12 cellular contexts compared by ENCODE assay signal in genomic region chr13:99464441-99464949, GRCh38. TPM values are rescaled to one million over a fixed set of nuclear protein-coding genes. Genes with fewer than 3 reads are reported as not detected.
A peak's percentile ranks its signal among the peaks of the same experiment; 100 is the strongest.
DNase-seq lines count a peak whose midpoint lies in the region; ATAC-seq, FAIRE-seq and TF ChIP-seq lines count a peak whose summit lies in the region.
"Had no signal": no experiment of that assay in that cellular context is flagged by ENCODE, and none has a peak within 500 bp of the region (broad histone marks: within the 10 kb centered on the region; RNA-seq: fewer than 3 reads in every experiment).

No MANE protein-coding gene starts in this region.

- H3K4me1 Mint-ChIP-seq in activated T-helper 2 cell treated with anti-CD3 and anti-CD28 coated beads, Interferon-gamma antibody, Interleukin-2, Interleukin-4, amounts not matched to agents 10 μg/mL and 5 μg/mL and 100 μg/mL, durations not matched to agents 14 hours and 24 hours and 36 hours (ENCODE audit: low read depth) = peaks cover 29% of the 10 kb centered on the region

- ATAC-seq in lower lobe of right lung (no peak), GM21381 (IDR thresholded peaks at IDR 0.05; ENCODE audit: unreplicated experiment) (no peak)
- ATAC-seq: upper lobe of right lung had no signal

- no peaks in the 10 kb centered on the region for H3K36me3 Mint-ChIP-seq in activated T-helper 2 cell treated with anti-CD3 and anti-CD28 coated beads, Interferon-gamma antibody, Interleukin-2, Interleukin-4, amounts not matched to agents 10 μg/mL and 5 μg/mL and 100 μg/mL, durations not matched to agents 14 hours and 24 hours and 36 hours (ENCODE audit: low read depth)

- peak overlapping the region; percentile 87 for H3K27ac Mint-ChIP-seq in activated T-helper 2 cell treated with anti-CD3 and anti-CD28 coated beads, Interferon-gamma antibody, Interleukin-2, Interleukin-4, amounts not matched to agents 10 μg/mL and 5 μg/mL and 100 μg/mL, durations not matched to agents 14 hours and 24 hours and 36 hours

- peaks cover 8% of the 10 kb centered on the region for H3K27me3 Mint-ChIP-seq in activated T-helper 2 cell treated with anti-CD3 and anti-CD28 coated beads, Interferon-gamma antibody, Interleukin-2, Interleukin-4, amounts not matched to agents 10 μg/mL and 5 μg/mL and 100 μg/mL, durations not matched to agents 14 hours and 24 hours and 36 hours (ENCODE audit: low read depth)

- TF ChIP-seq POLR2A in GM12892 (IDR thresholded peaks at IDR 0.05; ENCODE audit: low read depth, low read length) (no peak), tibial nerve (IDR thresholded peaks at IDR 0.05) (no peak)

- H3K36me3 ChIP-seq in lower lobe of right lung = no peaks in the 10 kb centered on the region
- peaks cover 0 to 2% (median 0%) of the 10 kb centered on the region in 3 donors for H3K36me3 ChIP-seq in tibial nerve
- H3K36me3 ChIP-seq: upper lobe of right lung had no signal

- 42 to 49% methylated on average over 9 of the region's 9 CpGs for WGBS in tibial nerve, 2 donors

- H3K27me3 ChIP-seq in lower lobe of right lung (ENCODE audit: low read depth) (no peaks in the 10 kb centered on the region), tibial nerve (no peaks in the 10 kb centered on the region)
- H3K27me3 ChIP-seq: upper lobe of right lung had no signal

- intact Hi-C loops in activated T-helper 2 cell treated with anti-CD3 and anti-CD28 coated beads, Interferon-gamma antibody, Interleukin-2, Interleukin-4, amounts not matched to agents 10 μg/mL and 5 μg/mL and 100 μg/mL, durations not matched to agents 14 hours and 24 hours and 36 hours (cut with micrococcal nuclease) = loop anchor here (2.0 kb wide), 1 partner anchor 32 kb away; no protein-coding TSS in a partner anchor
- intact Hi-C loops in lower lobe of right lung (cut with DNase I) = no loop called here

- DNase-seq in AML-193 (lab: John Stamatoyannopoulos, UW) (peak; percentile 50 to 69), GM12892 (ENCODE audit: insufficient read length) (no peak), lower lobe of right lung (no peak), nucleus accumbens (lab: John Stamatoyannopoulos, UW) (no peak), tibial nerve (ENCODE audit: low spot score in 2 of 2) (no peak), HT-29 (ENCODE audit: low spot score) (no peak)
- no peak for DNase-seq in activated T-helper 2 cell treated with anti-CD3 and anti-CD28 coated beads, Interferon-gamma antibody, Interleukin-2, Interleukin-4, amounts not matched to agents 10 μg/mL and 5 μg/mL and 100 μg/mL, durations not matched to agents 14 hours and 24 hours and 36 hours (ENCODE audit: low spot score)
- DNase-seq: NCI-H526 treated with DMSO at 0.1 percent for 48 hours; stimulated activated CD4-positive, alpha-beta T cell treated with anti-CD3 and anti-CD28 coated beads, Interleukin-4, amount 100 ng/mL, for 1 hour; upper lobe of right lung had no signal

- H3K27ac ChIP-seq in lower lobe of right lung (peak overlapping the region; percentile 34), tibial nerve (no peak overlapping the region)
- H3K27ac ChIP-seq: KMS-11, upper lobe of right lung had no signal

- H3K9me3 Mint-ChIP-seq in activated T-helper 2 cell treated with anti-CD3 and anti-CD28 coated beads, Interferon-gamma antibody, Interleukin-2, Interleukin-4, amounts not matched to agents 10 μg/mL and 5 μg/mL and 100 μg/mL, durations not matched to agents 14 hours and 24 hours and 36 hours = no peaks in the 10 kb centered on the region

- no peak for TF ChIP-seq CTCF in lower lobe of right lung (IDR thresholded peaks at IDR 0.05)
- no peak for TF ChIP-seq CTCF in tibial nerve (IDR thresholded peaks at IDR 0.05)

- TF ChIP-seq EP300 in tibial nerve (IDR thresholded peaks at IDR 0.05) = no peak

- no peak overlapping the region for H3K4me3 ChIP-seq in lower lobe of right lung
- no peak overlapping the region for H3K4me3 ChIP-seq in tibial nerve
- H3K4me3 ChIP-seq: upper lobe of right lung had no signal

- FAIRE-seq in GM12892 (lab: Jason Lieb, UNC) = peak; percentile 57

- H3K4me3 Mint-ChIP-seq in activated T-helper 2 cell treated with anti-CD3 and anti-CD28 coated beads, Interferon-gamma antibody, Interleukin-2, Interleukin-4, amounts not matched to agents 10 μg/mL and 5 μg/mL and 100 μg/mL, durations not matched to agents 14 hours and 24 hours and 36 hours (ENCODE audit: low read depth) = peak overlapping the region; percentile 21

- H3K4me1 ChIP-seq in lower lobe of right lung (peaks cover 11% of the 10 kb centered on the region), tibial nerve (no peaks in the 10 kb centered on the region)
- H3K4me1 ChIP-seq: upper lobe of right lung had no signal

- H3K9me3 ChIP-seq in lower lobe of right lung (no peaks in the 10 kb centered on the region), tibial nerve (no peaks in the 10 kb centered on the region)
- H3K9me3 ChIP-seq: upper lobe of right lung had no signal

RNA-seq across cellular contexts. Expression of gene TM9SF2, which starts 36.8 kb away (rescaled TPM):
- 39.2 TPM for polyA plus RNA-seq in GM12892 (2012; ENCODE audit: missing spikeins)
- 77.5 and 78.5 TPM in 2 replicates for total RNA-seq in activated T-helper 2 cell treated with anti-CD3 and anti-CD28 coated beads, Interferon-gamma antibody, Interleukin-2, Interleukin-4, amounts not matched to agents 10 μg/mL and 5 μg/mL and 100 μg/mL, durations not matched to agents 14 hours and 24 hours and 36 hours
- 138 TPM for total RNA-seq in lower lobe of right lung
- 100 to 1,000 TPM in 1 of 4 donors, 10 to 100 TPM in 3; 67.8 to 110 (median 82.7) TPM for total RNA-seq in tibial nerve
- 75.7 and 81.9 TPM in 2 replicates for total RNA-seq in HT-29 (2014; rRNA removed; shearing (Covaris generic))

Comparison
In these comparisons a context has a peak if more than half of its experiments do, and no peak if none do; other contexts are left out.
1. DNase-seq: peak in AML-193 (2 of 2); none in GM12892 (single experiment), activated T-helper 2 cell treated with anti-CD3 and anti-CD28 coated beads, Interferon-gamma antibody, Interleukin-2, Interleukin-4, amounts not matched to agents 10 μg/mL and 5 μg/mL and 100 μg/mL, durations not matched to agents 14 hours and 24 hours and 36 hours (single experiment), lower lobe of right lung (single experiment), nucleus accumbens (0 of 56), tibial nerve (0 of 2) and HT-29 (single experiment).